Comparison of ENCODE assay signal across 21 cellular contexts in the genomic region with DNA sequence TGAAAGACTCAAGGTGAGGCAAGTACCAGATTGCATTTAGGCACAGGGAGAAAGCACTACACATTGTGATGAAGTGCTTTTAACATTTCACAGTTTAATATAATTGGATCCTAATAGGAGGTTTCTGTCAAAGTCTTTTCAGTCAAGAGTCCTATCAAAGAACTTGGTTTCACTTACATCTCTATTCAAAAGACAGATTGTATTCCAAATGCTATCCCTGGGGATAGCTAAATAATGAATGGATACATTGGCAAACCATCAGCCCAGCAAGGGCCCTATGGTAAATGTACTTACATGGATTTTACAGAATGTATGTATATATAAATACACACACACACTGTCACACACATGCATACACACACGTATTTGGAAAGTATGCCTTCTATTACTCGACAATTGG.
A peak's percentile ranks its signal among the peaks of the same experiment; 100 is the strongest.
DNase-seq lines count a peak whose midpoint lies in the region; ATAC-seq and TF ChIP-seq lines count a peak whose summit lies in the region.
"Had no signal": no experiment of that assay in that cellular context is flagged by ENCODE, and none has a peak within 500 bp of the region (broad histone marks: within the 10 kb centered on the region; RNA-seq: fewer than 3 reads in every experiment).

No MANE protein-coding gene starts in this region.

- H3K4me1 ChIP-seq in hepatocyte (ENCODE audit: insufficient read depth), result no peaks in the 10 kb centered on the region
- H3K4me1 ChIP-seq: BE2C, HAP-1, SJSA1 had no signal

- no peaks in the 10 kb centered on the region for H3K9me3 ChIP-seq in hepatocyte (ENCODE audit: low read depth)
- H3K9me3 ChIP-seq: BE2C, HAP-1, SJSA1 had no signal

- DNase-seq in DMS79 treated with DMSO at 0.1 percent for 48 hours (lab: John Stamatoyannopoulos, UW) (peak; percentile 98), DMS79 (lab: John Stamatoyannopoulos, UW) (no peak), NCI-H2107 treated with DMSO at 0.1 percent for 48 hours (lab: John Stamatoyannopoulos, UW; ENCODE audit: unreplicated experiment) (peak; percentile 99), NCI-H69 (lab: John Stamatoyannopoulos, UW) (peak; percentile 81), islet precursor cell (no peak), NCI-H1930 (lab: John Stamatoyannopoulos, UW) (no peak), natural killer cell (no peak), hepatocyte (ENCODE audit: low spot score) (no peak)
- DNase-seq: 8988T; BE2C; Calu3; CD4-positive, alpha-beta T cell; DND-41; NCI-H1694 treated with DMSO at 0.1 percent for 48 hours; NCI-H446 treated with DMSO at 0.1 percent for 48 hours; NCI-H774; SW 1271 had no signal

- WGBS in hepatocyte (ENCODE audit: low lambda C conversion rate, missing lambda C conversion rate), result 96% methylated on average over 2 of the region's 2 CpGs

- H3K27ac ChIP-seq in hepatocyte, result no peak overlapping the region
- H3K27ac ChIP-seq: SJSA1 had no signal

- no peaks in the 10 kb centered on the region for H4K20me1 ChIP-seq in hepatocyte (ENCODE audit: insufficient read depth, poor library complexity, severe bottlenecking)

- no peak for ATAC-seq in natural killer cell

- no peaks in the 10 kb centered on the region for H3K9me2 ChIP-seq in hepatocyte (replicated peaks; ENCODE audit: insufficient read depth)

- H3K4me2 ChIP-seq in hepatocyte, result no peak overlapping the region

- H3K4me3 ChIP-seq in hepatocyte, result no peak overlapping the region
- H3K4me3 ChIP-seq: HAP-1, SJSA1 had no signal

- no peak overlapping the region for H2AFZ ChIP-seq in hepatocyte

- H3K4me3 Mint-ChIP-seq in natural killer cell, result no peak overlapping the region
- H3K4me3 Mint-ChIP-seq: CD4-positive, alpha-beta T cell; IgD-negative memory B cell; T-helper 2 cell treated with Interferon-gamma antibody and Interleukin-4, amounts not matched to agents 5 μg/mL and 100 μg/mL, for 36 hours had no signal

- no peaks in the 10 kb centered on the region for H3K79me2 ChIP-seq in hepatocyte

- TF ChIP-seq CTCF in natural killer cell (IDR thresholded peaks at IDR 0.05) (no peak), hepatocyte (IDR thresholded peaks at IDR 0.05; ENCODE audit: poor library complexity) (no peak)

- no peaks in the 10 kb centered on the region for H3K27me3 ChIP-seq in hepatocyte
- H3K27me3 ChIP-seq: BE2C, SJSA1 had no signal

- H3K4me1 Mint-ChIP-seq in natural killer cell, result no peaks in the 10 kb centered on the region
- H3K4me1 Mint-ChIP-seq: IgD-negative memory B cell had no signal

- H3K9me3 Mint-ChIP-seq in natural killer cell, result peaks cover 5 to 6% of the 10 kb centered on the region in 2 donors

- H3K27ac Mint-ChIP-seq in natural killer cell, result no peak overlapping the region
- H3K27ac Mint-ChIP-seq: CD4-positive, alpha-beta T cell; IgD-negative memory B cell; T-helper 2 cell treated with Interferon-gamma antibody and Interleukin-4, amounts not matched to agents 5 μg/mL and 100 μg/mL, for 36 hours had no signal

- no peaks in the 10 kb centered on the region for H3K36me3 ChIP-seq in hepatocyte (replicated peaks; ENCODE audit: insufficient read depth, low read depth)
- H3K36me3 ChIP-seq: BE2C, HAP-1, SJSA1 had no signal

- H3K36me3 Mint-ChIP-seq in natural killer cell, result no peaks in the 10 kb centered on the region
- H3K36me3 Mint-ChIP-seq: IgD-negative memory B cell had no signal

- intact Hi-C loops in natural killer cell (cut with micrococcal nuclease), result no loop called here

- H3K27me3 Mint-ChIP-seq in natural killer cell (ENCODE audit: low read depth in 2 of 2), result no peaks in the 10 kb centered on the region
- H3K27me3 Mint-ChIP-seq: CD4-positive, alpha-beta T cell; IgD-negative memory B cell had no signal

Comparison
In these comparisons a context has a peak if more than half of its experiments do, and no peak if none do; other contexts are left out.
1. DNase-seq: peak in DMS79 treated with DMSO at 0.1 percent for 48 hours (single experiment), NCI-H2107 treated with DMSO at 0.1 percent for 48 hours (single experiment) and NCI-H69 (single experiment); none in DMS79 (single experiment), islet precursor cell (single experiment), NCI-H1930 (0 of 2), natural killer cell (single experiment) and hepatocyte (single experiment).